Comparison of ENCODE assay signal across 8 cellular contexts in genomic region chr1:154999651-155000474, GRCh38. TPM values are rescaled to one million over a fixed set of nuclear protein-coding genes. Genes with fewer than 3 reads are reported as not detected.
DNase-seq lines count a peak whose midpoint lies in the region; ATAC-seq and TF ChIP-seq lines count a peak whose summit lies in the region.

No MANE protein-coding gene starts in this region.

- POLR2A ChIA-PET in activated B cell treated with CpG ODN at 0.5 μM for 24 hours (lab: Charles Lee), result interaction anchor here (1.0 to 7.2 kb wide), 15 partner anchors 12 to 563 kb away, joined by 3 to 68 read pairs (median 4); partner anchors contain the start of genes ASH1L, CKS1B, FLAD1 and KRTCAP2

- no peaks in the 10 kb centered on the region for H3K9me3 ChIP-seq in neural progenitor cell (ENCODE audit: low read depth)

- peak overlapping the region; percentile 72 for H3K4me3 ChIP-seq in neural progenitor cell

- intact Hi-C loops in activated B cell treated with CpG ODN at 0.5 μM for 24 hours (cut with micrococcal nuclease), result loop anchor here (1.0 kb wide), 2 partner anchors 39 to 63 kb away; partner anchors contain the start of gene PYGO2

- H3K9me3 Mint-ChIP-seq in IgD-negative memory B cell (no peaks in the 10 kb centered on the region), activated B cell treated with CpG ODN at 0.5 μM for 24 hours (no peaks in the 10 kb centered on the region), endothelial cell (ENCODE audit: unreplicated experiment) (no peaks in the 10 kb centered on the region), neural progenitor cell (peaks cover 2% of the 10 kb centered on the region)

- H2AFZ ChIP-seq in neural progenitor cell (replicated peaks), result no peak overlapping the region

- H3K4me3 Mint-ChIP-seq in IgD-negative memory B cell (peak overlapping the region; percentile 88 to 97 (median 96)), activated B cell treated with CpG ODN at 0.5 μM for 24 hours (peak overlapping the region; percentile 94), endothelial cell (ENCODE audit: unreplicated experiment) (peak overlapping the region; percentile 91), neural progenitor cell (peak overlapping the region; percentile 92)

- no peaks in the 10 kb centered on the region for H3K27me3 ChIP-seq in neural progenitor cell

- H3K4me1 ChIP-seq in neural progenitor cell, result peaks cover 20% of the 10 kb centered on the region

- H3K36me3 Mint-ChIP-seq in IgD-negative memory B cell (peaks cover 2% of the 10 kb centered on the region), activated B cell treated with CpG ODN at 0.5 μM for 24 hours (ENCODE audit: low read depth) (peaks cover 6% of the 10 kb centered on the region), endothelial cell (ENCODE audit: low read depth, unreplicated experiment) (no peaks in the 10 kb centered on the region), neural progenitor cell (no peaks in the 10 kb centered on the region)

- CTCF ChIA-PET in activated B cell treated with CpG ODN at 0.5 μM for 24 hours (lab: Charles Lee), result interaction anchor here (1.0 to 3.2 kb wide), 15 partner anchors 11 to 332 kb away, joined by 3 to 35 read pairs (median 5); partner anchors contain the start of genes ADAM15, CKS1B, FLAD1 and PBXIP1

- no peaks in the 10 kb centered on the region for H3K27me3 Mint-ChIP-seq in IgD-negative memory B cell
- H3K27me3 Mint-ChIP-seq in activated B cell treated with CpG ODN at 0.5 μM for 24 hours, result no peaks in the 10 kb centered on the region
- peaks cover 13% of the 10 kb centered on the region for H3K27me3 Mint-ChIP-seq in endothelial cell (ENCODE audit: unreplicated experiment)
- peaks cover 4% of the 10 kb centered on the region for H3K27me3 Mint-ChIP-seq in neural progenitor cell (ENCODE audit: insufficient read depth, low read depth)

- H3K4me1 Mint-ChIP-seq in IgD-negative memory B cell (peaks cover 12 to 25% (median 20%) of the 10 kb centered on the region in 3 donors), activated B cell treated with CpG ODN at 0.5 μM for 24 hours (peaks cover 34% of the 10 kb centered on the region), endothelial cell (ENCODE audit: unreplicated experiment) (peaks cover 21% of the 10 kb centered on the region), neural progenitor cell (peaks cover 32% of the 10 kb centered on the region)

- H3F3A ChIP-seq in neural progenitor cell (ENCODE audit: low read depth), result peaks cover 43% of the 10 kb centered on the region

- H3K9ac ChIP-seq in neural progenitor cell, result no peak overlapping the region

- TF ChIP-seq CTCF in activated B cell treated with CpG ODN at 0.5 μM for 24 hours (IDR thresholded peaks at IDR 0.05) (no peak), endothelial cell (IDR thresholded peaks at IDR 0.05; ENCODE audit: unreplicated experiment) (no peak), neural progenitor cell (IDR thresholded peaks at IDR 0.05) (no peak)

- H3K4me2 ChIP-seq in neural progenitor cell, result peak overlapping the region; percentile 82

- H3K79me2 ChIP-seq in neural progenitor cell (ENCODE audit: low read depth), result peaks cover 23% of the 10 kb centered on the region

- H4K20me1 ChIP-seq in neural progenitor cell (ENCODE audit: low read depth), result no peaks in the 10 kb centered on the region

- no peaks in the 10 kb centered on the region for H3K36me3 ChIP-seq in neural progenitor cell

- ATAC-seq in activated B cell treated with CpG ODN at 0.5 μM for 24 hours (ENCODE audit: low read depth) (no peak), GM18873 (IDR thresholded peaks at IDR 0.05; ENCODE audit: low FRiP score, unreplicated experiment) (no peak)

- peak; percentile 52 for DNase-seq in DMS153 (lab: John Stamatoyannopoulos, UW)
- DNase-seq in activated B cell treated with CpG ODN at 0.5 μM for 24 hours, result peak; percentile 41
- peak; percentile 46 for DNase-seq in endothelial cell (ENCODE audit: low spot score)
- DNase-seq in neural progenitor cell (ENCODE audit: low spot score), result peak; percentile 76
- DNase-seq in HCEC 1CT, result no peak
- no peak for DNase-seq in AML-193 (lab: John Stamatoyannopoulos, UW)

- H3K27ac Mint-ChIP-seq in IgD-negative memory B cell (peak overlapping the region in 2 of 3 donors; percentile 92 to 95), activated B cell treated with CpG ODN at 0.5 μM for 24 hours (peak overlapping the region; percentile 86), endothelial cell (ENCODE audit: unreplicated experiment) (peak overlapping the region; percentile 87), neural progenitor cell (peak overlapping the region; percentile 44)

- peak overlapping the region; percentile 41 for H3K27ac ChIP-seq in neural progenitor cell

RNA-seq across cellular contexts. Expression of gene ZBTB7B, which starts 2.7 kb away (rescaled TPM):
- polyA plus RNA-seq in IgD-negative memory B cell, result 7.7 TPM
- 56.2 and 56.6 TPM in 2 replicates for total RNA-seq in activated B cell treated with CpG ODN at 0.5 μM for 24 hours
- total RNA-seq in endothelial cell (ENCODE audit: unreplicated experiment), result 23.3 TPM
- total RNA-seq in neural progenitor cell (ENCODE audit: low replicate concordance), result 4.7 and 15.7 TPM in 2 replicates

RNA-seq across cellular contexts. Expression of gene LENEP, which starts 6.5 kb away (rescaled TPM):
- not detected for polyA plus RNA-seq in IgD-negative memory B cell
- total RNA-seq in activated B cell treated with CpG ODN at 0.5 μM for 24 hours, result 1.8 and 2.4 TPM in 2 replicates
- 0.82 TPM for total RNA-seq in endothelial cell (ENCODE audit: unreplicated experiment)
- not detected in 2 replicates for total RNA-seq in neural progenitor cell (ENCODE audit: low replicate concordance)

RNA-seq across cellular contexts. Expression of gene FLAD1, which starts 16.7 kb away (rescaled TPM):
- polyA plus RNA-seq in IgD-negative memory B cell, result 57.6 TPM
- total RNA-seq in activated B cell treated with CpG ODN at 0.5 μM for 24 hours, result 64.1 and 69.0 TPM in 2 replicates
- 35.9 TPM for total RNA-seq in endothelial cell (ENCODE audit: unreplicated experiment)
- 19.3 and 47.4 TPM in 2 replicates for total RNA-seq in neural progenitor cell (ENCODE audit: low replicate concordance)

RNA-seq across cellular contexts. Expression of gene CKS1B, which starts 25.4 kb away (rescaled TPM):
- 102 TPM for polyA plus RNA-seq in IgD-negative memory B cell
- 25.3 and 26.6 TPM in 2 replicates for total RNA-seq in activated B cell treated with CpG ODN at 0.5 μM for 24 hours
- 48.3 TPM for total RNA-seq in endothelial cell (ENCODE audit: unreplicated experiment)
- total RNA-seq in neural progenitor cell (ENCODE audit: low replicate concordance), result 210 and 297 TPM in 2 replicates

RNA-seq across cellular contexts. Expression of gene SHC1, which starts 29.3 kb away (rescaled TPM):
- 35.7 TPM for polyA plus RNA-seq in IgD-negative memory B cell
- total RNA-seq in activated B cell treated with CpG ODN at 0.5 μM for 24 hours (59.3 and 60.9 TPM in 2 replicates), endothelial cell (ENCODE audit: unreplicated experiment) (915 TPM), neural progenitor cell (ENCODE audit: low replicate concordance) (69.0 and 86.5 TPM in 2 replicates)

Comparison
In these comparisons a context has a peak if more than half of its experiments do, and no peak if none do; other contexts are left out.
1. DNase-seq: peak in DMS153 (single experiment), activated B cell treated with CpG ODN at 0.5 μM for 24 hours (single experiment), endothelial cell (single experiment) and neural progenitor cell (single experiment); none in HCEC 1CT (single experiment) and AML-193 (0 of 2).
2. Peak in every context shown above with its lines, with median percentiles within 50 percentile points of each other: H3K27ac Mint-ChIP-seq and H3K4me3 Mint-ChIP-seq.